Comparison of ENCODE assay signal across 22 cellular contexts in genomic region chr4:131526686-131527085, GRCh38.
"Had no signal": no experiment of that assay in that cellular context is flagged by ENCODE, and none has a peak within 500 bp of the region (broad histone marks: within the 10 kb centered on the region; RNA-seq: fewer than 3 reads in every experiment).

No MANE protein-coding gene starts in this region.

- H3K36me3 Mint-ChIP-seq: naive B cell; stimulated activated effector memory CD8-positive, alpha-beta T cell treated with anti-CD3 and anti-CD28 coated beads, Interleukin-12 subunit alpha, Interleukin-12 subunit beta, amount 100 ng/mL, for 72 hours; type B pancreatic cell had no signal

- H3K27ac Mint-ChIP-seq: dendritic cell treated with granulocyte-macrophage colony-stimulating factor and Interleukin-4, amounts not matched to agents 40 ng/mL and 50 ng/mL, for 4 days; effector memory CD8-positive, alpha-beta T cell; naive B cell; nephron progenitor cell; stimulated activated effector memory CD8-positive, alpha-beta T cell treated with anti-CD3 and anti-CD28 coated beads, Interleukin-12 subunit alpha, Interleukin-12 subunit beta, amount 100 ng/mL, for 72 hours; type B pancreatic cell had no signal

- H3K4me1 ChIP-seq: esophagus muscularis mucosa, heart left ventricle, left ventricle myocardium inferior, lower lobe of right lung, suprapubic skin, thyroid gland had no signal

- H3K4me3 Mint-ChIP-seq: central memory CD8-positive, alpha-beta T cell; dendritic cell treated with granulocyte-macrophage colony-stimulating factor and Interleukin-4, amounts not matched to agents 40 ng/mL and 50 ng/mL, for 4 days; effector memory CD8-positive, alpha-beta T cell; naive B cell; nephron progenitor cell; stimulated activated effector memory CD8-positive, alpha-beta T cell treated with anti-CD3 and anti-CD28 coated beads, Interleukin-12 subunit alpha, Interleukin-12 subunit beta, amount 100 ng/mL, for 72 hours; type B pancreatic cell had no signal

- H3K4me3 ChIP-seq: esophagus muscularis mucosa, heart left ventricle, left ventricle myocardium inferior, lower lobe of right lung, suprapubic skin, thyroid gland had no signal

- H3K27me3 ChIP-seq: esophagus muscularis mucosa, heart left ventricle, suprapubic skin, thyroid gland had no signal

- H3K27ac ChIP-seq: epithelial cell of prostate, esophagus muscularis mucosa, heart left ventricle, left ventricle myocardium inferior, lower lobe of right lung, suprapubic skin, thyroid gland had no signal

- H3K9me3 ChIP-seq: esophagus muscularis mucosa, heart left ventricle, left ventricle myocardium inferior, lower lobe of right lung, suprapubic skin, thyroid gland had no signal

- H3K36me3 ChIP-seq: esophagus muscularis mucosa, heart left ventricle, left ventricle myocardium inferior, lower lobe of right lung, suprapubic skin, thyroid gland had no signal

- H3K27me3 Mint-ChIP-seq: central memory CD8-positive, alpha-beta T cell; dendritic cell treated with granulocyte-macrophage colony-stimulating factor and Interleukin-4, amounts not matched to agents 40 ng/mL and 50 ng/mL, for 4 days; effector memory CD8-positive, alpha-beta T cell; naive B cell; type B pancreatic cell had no signal

- H3K4me1 Mint-ChIP-seq: central memory CD8-positive, alpha-beta T cell; naive B cell; stimulated activated effector memory CD8-positive, alpha-beta T cell treated with anti-CD3 and anti-CD28 coated beads, Interleukin-12 subunit alpha, Interleukin-12 subunit beta, amount 100 ng/mL, for 72 hours had no signal

- H3K9me3 Mint-ChIP-seq: dendritic cell treated with granulocyte-macrophage colony-stimulating factor and Interleukin-4, amounts not matched to agents 40 ng/mL and 50 ng/mL, for 4 days; naive B cell; nephron progenitor cell had no signal

- DNase-seq: effector memory CD8-positive, alpha-beta T cell; foreskin fibroblast; heart left ventricle; hippocampal formation; left ventricle myocardium inferior; lower lobe of right lung; mesenchymal stem cell; naive B cell; nephron progenitor cell; posterior cingulate gyrus; right cardiac atrium; stimulated activated CD4-positive, alpha-beta T cell treated with anti-CD3 and anti-CD28 coated beads, Interleukin-4, amount 100 ng/mL, for 1 hour; stimulated activated CD8-positive, alpha-beta memory T cell treated with anti-CD3 and anti-CD28 coated beads, Interleukin-4, amount 100 ng/mL, for 48 hours; stimulated activated naive CD8-positive, alpha-beta T cell treated with anti-CD3 and anti-CD28 coated beads, Interleukin-15, Interleukin-2, amounts not matched to agents 100 U/mL and 50 U/mL, for 24 hours; thyroid gland had no signal
